Comparison of ENCODE assay signal across 13 cellular contexts in the genomic region with DNA sequence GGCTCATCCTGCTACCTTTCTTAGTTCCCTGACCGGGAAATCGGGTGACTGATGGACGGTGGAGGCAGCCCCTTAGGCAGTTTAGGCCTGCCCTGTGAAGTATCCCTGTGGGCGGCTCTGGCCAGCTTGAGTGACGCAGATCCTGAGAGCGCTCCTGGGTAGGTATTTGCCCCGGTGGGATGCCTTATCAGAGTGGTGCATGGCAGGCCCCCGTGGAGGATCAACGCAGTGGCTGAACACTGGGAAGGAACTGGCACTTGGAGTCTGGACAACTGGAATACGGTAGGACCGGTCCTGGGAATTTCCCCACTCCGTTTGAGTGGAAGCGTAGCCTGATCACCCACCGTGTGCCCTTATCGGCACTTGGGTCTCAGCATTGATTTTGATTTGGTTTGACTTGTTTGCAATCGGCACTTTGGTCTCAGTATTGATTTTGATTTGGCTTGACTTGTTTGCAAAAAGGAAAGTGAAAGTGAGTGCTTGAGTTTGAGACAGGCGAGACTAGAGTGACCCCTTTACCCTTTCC. TPM values are rescaled to one million over a fixed set of nuclear protein-coding genes. Genes with fewer than 3 reads are reported as not detected.
A peak's percentile ranks its signal among the peaks of the same experiment; 100 is the strongest.
DNase-seq lines count a peak whose midpoint lies in the region; ATAC-seq and TF ChIP-seq lines count a peak whose summit lies in the region.
"Had no signal": no experiment of that assay in that cellular context is flagged by ENCODE, and none has a peak within 500 bp of the region (broad histone marks: within the 10 kb centered on the region; RNA-seq: fewer than 3 reads in every experiment).

No MANE protein-coding gene starts in this region.

- H3K9ac ChIP-seq in BLaER1: no peak overlapping the region; the same call in 1 of the 2 replicates
- no peak overlapping the region for H3K9ac ChIP-seq in parathyroid adenoma

- H4K20me1 ChIP-seq in BLaER1: no peaks in the 10 kb centered on the region

- no peaks in the 10 kb centered on the region for H3K4me1 Mint-ChIP-seq in HFFc6 (ENCODE audit: low read depth)

- peaks cover 9% of the 10 kb centered on the region for H3K9me3 Mint-ChIP-seq in HFFc6

- H2AFZ ChIP-seq in parathyroid adenoma: peak overlapping the region; percentile 22

- H3K4me2 ChIP-seq in BLaER1: peak overlapping the region; percentile 98
- H3K4me2 ChIP-seq in parathyroid adenoma (ENCODE audit: low read length): no peak overlapping the region

- DNase-seq in HFFc6 (no peak), choroid plexus epithelial cell (ENCODE audit: low read depth) (peak; percentile 9), WERI-Rb-1 (no peak), iPS-NIHi11 (ENCODE audit: low spot score) (no peak)
- no peak for DNase-seq in central memory CD4-positive, alpha-beta T cell
- DNase-seq: Caco-2, GOT3, NCI-H187 treated with DMSO at 0.1 percent for 48 hours had no signal

- no peaks in the 10 kb centered on the region for H3K79me2 ChIP-seq in parathyroid adenoma

- H3K4me1 ChIP-seq in BLaER1 (peaks cover 54% of the 10 kb centered on the region), parathyroid adenoma (no peaks in the 10 kb centered on the region)
- H3K4me1 ChIP-seq: Caco-2 had no signal

- peaks cover 14% of the 10 kb centered on the region for H3K27me3 Mint-ChIP-seq in HFFc6 (ENCODE audit: insufficient read depth)
- H3K27me3 Mint-ChIP-seq: IgD-negative memory B cell had no signal

- H3K36me3 Mint-ChIP-seq in HFFc6 (ENCODE audit: low read depth): no peaks in the 10 kb centered on the region

- no peaks in the 10 kb centered on the region for H3K27me3 ChIP-seq in BLaER1
- H3K27me3 ChIP-seq in parathyroid adenoma (ENCODE audit: control insufficient read depth, insufficient read depth, low read length): no peaks in the 10 kb centered on the region
- peaks cover 5% of the 10 kb centered on the region for H3K27me3 ChIP-seq in WERI-Rb-1 (ENCODE audit: insufficient read depth, low read depth, severe bottlenecking)
- H3K27me3 ChIP-seq: vagina had no signal

- ATAC-seq in HG02981 (IDR thresholded peaks at IDR 0.05; ENCODE audit: unreplicated experiment): no peak

- H3K4me3 ChIP-seq in BLaER1: no peak overlapping the region
- H3K4me3 ChIP-seq in choroid plexus epithelial cell (ENCODE audit: low read depth, low read length): no peak overlapping the region
- no peak overlapping the region for H3K4me3 ChIP-seq in parathyroid adenoma (ENCODE audit: low read depth, low read length)
- H3K4me3 ChIP-seq in WERI-Rb-1 (ENCODE audit: low read depth, low read length): no peak overlapping the region
- H3K4me3 ChIP-seq: vagina had no signal

- peak overlapping the region; percentile 49; the same call in 1 of the 2 replicates for H3K4me3 Mint-ChIP-seq in HFFc6

- no peaks in the 10 kb centered on the region for H3K36me3 ChIP-seq in BLaER1
- no peaks in the 10 kb centered on the region for H3K36me3 ChIP-seq in parathyroid adenoma (ENCODE audit: control insufficient read depth, insufficient read depth, low read length)
- no peaks in the 10 kb centered on the region for H3K36me3 ChIP-seq in WERI-Rb-1
- H3K36me3 ChIP-seq: vagina had no signal

- H3K9me3 ChIP-seq in BLaER1 (peaks cover 45% of the 10 kb centered on the region), parathyroid adenoma (ENCODE audit: control insufficient read depth, low read length) (no peaks in the 10 kb centered on the region), WERI-Rb-1 (ENCODE audit: severe bottlenecking) (peaks cover under 1% of the 10 kb centered on the region)
- H3K9me3 ChIP-seq: Caco-2, vagina had no signal

- H3K27ac ChIP-seq in BLaER1 (peak overlapping the region; percentile 62), parathyroid adenoma (no peak overlapping the region), WERI-Rb-1 (no peak overlapping the region)
- H3K27ac ChIP-seq: vagina had no signal

- TF ChIP-seq CTCF in HFFc6 (IDR thresholded peaks at IDR 0.05) (no peak), choroid plexus epithelial cell (conservative IDR thresholded peaks at IDR 0.05; ENCODE audit: low read depth, low read length) (no peak), parathyroid adenoma (IDR thresholded peaks at IDR 0.05) (no peak), WERI-Rb-1 (IDR thresholded peaks at IDR 0.05; ENCODE audit: low read depth, low read length) (no peak)

- H3K27ac Mint-ChIP-seq in HFFc6: no peak overlapping the region
- H3K27ac Mint-ChIP-seq: IgD-negative memory B cell had no signal

RNA-seq across cellular contexts. Expression of gene PLA2G2F, which starts 15.2 kb away (rescaled TPM):
- total RNA-seq in HFFc6 (2021; fragmentation: NEBNext Ultra II Directional; extraction: Animal tissue kit (Norgen Biotek cat#: 25700)): not detected
- total RNA-seq: Caco-2, vagina had no signal

RNA-seq across cellular contexts. Expression of gene UBXN10, which starts 31.5 kb away (rescaled TPM):
- not detected for total RNA-seq in HFFc6 (2021; fragmentation: NEBNext Ultra II Directional; extraction: Animal tissue kit (Norgen Biotek cat#: 25700))

RNA-seq across cellular contexts. Expression of gene PLA2G2C, which starts 31.9 kb away (rescaled TPM):
- total RNA-seq in HFFc6 (2021; fragmentation: NEBNext Ultra II Directional; extraction: Animal tissue kit (Norgen Biotek cat#: 25700)): not detected
- total RNA-seq: Caco-2, vagina had no signal

RNA-seq across cellular contexts. Expression of gene PLA2G2D, which starts 35.0 kb away (rescaled TPM):
- not detected for total RNA-seq in HFFc6 (2021; fragmentation: NEBNext Ultra II Directional; extraction: Animal tissue kit (Norgen Biotek cat#: 25700))
- total RNA-seq: Caco-2, vagina had no signal
